In the genomic region with DNA sequence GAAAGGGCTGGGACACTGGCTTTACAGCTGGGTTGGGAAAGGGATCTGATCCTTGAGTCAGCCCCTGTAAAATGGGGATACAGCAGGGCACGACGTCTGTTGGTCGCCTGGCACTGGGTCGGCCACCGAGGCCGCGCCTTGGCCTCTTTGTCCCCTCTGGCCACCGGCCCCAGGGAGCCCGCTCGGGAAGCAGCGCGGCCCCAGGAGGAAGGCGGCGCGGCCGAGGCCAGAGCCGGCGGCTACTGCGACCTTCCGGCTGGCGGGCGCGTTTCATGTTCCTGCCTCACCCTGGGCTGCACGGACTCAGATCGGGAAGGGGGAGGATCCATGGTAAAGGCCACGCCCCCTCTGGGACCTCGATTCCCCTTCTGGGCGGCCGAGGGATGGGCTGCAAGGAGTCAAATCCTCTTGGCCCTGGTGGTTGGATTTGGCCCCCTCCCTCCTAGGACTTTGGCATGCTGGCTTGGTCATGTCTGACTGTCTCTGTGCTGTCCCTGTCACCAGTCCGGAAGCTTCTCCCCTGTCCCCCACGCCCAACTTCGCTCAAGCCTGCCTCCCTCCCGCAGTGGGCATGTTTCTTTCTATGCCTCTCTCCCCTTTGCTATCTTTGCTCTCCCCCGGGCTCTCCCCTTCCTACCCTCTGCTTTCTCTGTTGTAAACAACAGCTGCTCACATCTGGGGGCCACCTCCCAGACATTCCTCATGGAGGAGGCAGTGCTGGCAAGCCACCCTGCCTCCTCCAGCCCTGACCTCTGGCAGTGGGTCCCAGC, we compare ENCODE assay signal across 1 cellular context.
TF ChIP-seq lines count a peak whose summit lies in the region.

No MANE protein-coding gene starts in this region.

TF ChIP-seq in SK-N-SH treated with all-trans-retinoic acid at 6 μM for 48 hours, 23 proteins besides CTCF, POLR2A, EP300 and RAD21 (continued from another document):
- TF ChIP-seq, protein P1, sequence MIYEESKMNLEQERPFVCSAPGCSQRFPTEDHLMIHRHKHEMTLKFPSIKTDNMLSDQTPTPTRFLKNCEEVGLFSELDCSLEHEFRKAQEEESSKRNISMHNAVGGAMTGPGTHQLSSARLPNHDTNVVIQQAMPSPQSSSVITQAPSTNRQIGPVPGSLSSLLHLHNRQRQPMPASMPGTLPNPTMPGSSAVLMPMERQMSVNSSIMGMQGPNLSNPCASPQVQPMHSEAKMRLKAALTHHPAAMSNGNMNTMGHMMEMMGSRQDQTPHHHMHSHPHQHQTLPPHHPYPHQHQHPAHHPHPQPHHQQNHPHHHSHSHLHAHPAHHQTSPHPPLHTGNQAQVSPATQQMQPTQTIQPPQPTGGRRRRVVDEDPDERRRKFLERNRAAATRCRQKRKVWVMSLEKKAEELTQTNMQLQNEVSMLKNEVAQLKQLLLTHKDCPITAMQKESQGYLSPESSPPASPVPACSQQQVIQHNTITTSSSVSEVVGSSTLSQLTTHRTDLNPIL (CRISPR knock-in tag; IDR thresholded peaks at IDR 0.05; ENCODE audit: low read depth), result no peak
